Comparison of ENCODE assay signal across 8 cellular contexts in the genomic region with DNA sequence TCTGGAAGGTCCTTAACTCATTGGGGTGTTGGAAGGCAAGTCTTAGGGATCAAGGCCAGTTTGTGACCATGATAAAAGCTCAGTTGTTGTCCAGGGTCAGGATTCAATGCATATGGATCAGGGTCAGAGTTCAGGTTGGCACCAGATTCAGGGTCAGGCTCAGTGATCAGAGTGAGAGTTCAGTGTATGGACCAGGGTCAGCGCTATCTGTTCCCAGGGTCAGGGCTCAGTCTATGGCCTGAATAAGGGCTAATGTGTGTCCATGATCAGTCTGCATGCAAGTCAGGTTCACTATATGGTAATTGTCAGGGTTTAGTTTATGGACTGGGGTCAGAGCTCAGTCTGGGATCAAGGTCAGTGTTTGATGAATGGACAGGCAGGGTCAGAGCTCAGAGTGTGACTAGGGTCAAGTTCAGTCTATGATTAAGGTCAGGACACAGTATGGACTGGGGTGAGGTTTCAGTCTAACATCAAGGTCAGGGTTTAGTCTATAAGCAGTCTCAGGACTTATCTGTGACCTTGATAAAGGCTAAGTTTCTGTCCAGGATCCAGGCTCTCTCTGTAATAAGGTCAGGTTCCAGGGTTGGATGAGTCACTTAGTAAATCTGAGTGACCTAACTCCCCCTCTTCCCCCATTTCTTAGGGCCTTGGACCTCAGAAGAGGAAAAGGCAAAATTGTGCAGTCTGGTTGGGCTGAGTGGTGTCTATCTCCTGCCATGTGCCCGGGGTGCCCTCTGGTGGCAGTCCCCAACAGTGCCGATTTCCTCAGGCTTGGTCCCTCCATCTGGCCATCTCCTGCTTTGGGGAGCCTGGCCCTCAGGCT. TPM values are rescaled to one million over a fixed set of nuclear protein-coding genes. Genes with fewer than 3 reads are reported as not detected.
DNase-seq lines count a peak whose midpoint lies in the region; ATAC-seq, FAIRE-seq and TF ChIP-seq lines count a peak whose summit lies in the region.

No MANE protein-coding gene starts in this region.

- H3K9me3 ChIP-seq in SJSA1 (replicated peaks) (no peaks in the 10 kb centered on the region), parathyroid adenoma (ENCODE audit: control insufficient read depth, low read length) (no peaks in the 10 kb centered on the region), upper lobe of right lung (no peaks in the 10 kb centered on the region)

- no peak for TF ChIP-seq POLR2A in GM12891 (IDR thresholded peaks at IDR 0.05; ENCODE audit: low read depth, low read length)

- H3K4me1 ChIP-seq in SJSA1 (replicated peaks) (peaks cover 6% of the 10 kb centered on the region), parathyroid adenoma (peaks cover 16% of the 10 kb centered on the region), upper lobe of right lung (peaks cover 4% of the 10 kb centered on the region)

- H3K9ac ChIP-seq in parathyroid adenoma = no peak overlapping the region

- DNase-seq in A172 (ENCODE audit: low spot score) (peak; percentile 71), GM12891 (ENCODE audit: insufficient read length, low spot score) (peak; percentile 84), LHCN-M2 (ENCODE audit: low read depth) (peak; percentile 71), SJSA1 (ENCODE audit: low read depth in 1 of 2, low spot score in 2 of 2) (peak; percentile 70 to 79), germinal center (ENCODE audit: low spot score) (peak; percentile 78), upper lobe of right lung (peak; percentile 87)
- DNase-seq in activated gamma-delta T cell treated with anti-CD3 and anti-CD28 coated beads, Interleukin-2, amount 50 U/mL, for 16 hours (ENCODE audit: low read depth) = peak; percentile 60

- H3K27ac ChIP-seq in SJSA1 = no peak overlapping the region
- no peak overlapping the region for H3K27ac ChIP-seq in parathyroid adenoma
- no peak overlapping the region for H3K27ac ChIP-seq in upper lobe of right lung

- H3K4me3 ChIP-seq in SJSA1 = no peak overlapping the region
- no peak overlapping the region for H3K4me3 ChIP-seq in parathyroid adenoma (ENCODE audit: low read depth, low read length)
- H3K4me3 ChIP-seq in upper lobe of right lung = no peak overlapping the region

- no peak overlapping the region for H3K4me2 ChIP-seq in parathyroid adenoma (ENCODE audit: low read length)

- TF ChIP-seq CTCF in parathyroid adenoma (IDR thresholded peaks at IDR 0.05) (peak; percentile 79), upper lobe of right lung (IDR thresholded peaks at IDR 0.05) (peak; percentile 92)

- H3K79me2 ChIP-seq in parathyroid adenoma = no peaks in the 10 kb centered on the region

- H3K27me3 ChIP-seq in SJSA1 (replicated peaks) = no peaks in the 10 kb centered on the region
- no peaks in the 10 kb centered on the region for H3K27me3 ChIP-seq in parathyroid adenoma (ENCODE audit: control insufficient read depth, insufficient read depth, low read length)
- peaks cover 24% of the 10 kb centered on the region for H3K27me3 ChIP-seq in upper lobe of right lung

- ATAC-seq in upper lobe of right lung = peak; percentile 88

- H2AFZ ChIP-seq in parathyroid adenoma = no peak overlapping the region

- intact Hi-C loops in upper lobe of right lung (cut with DNase I) = loop anchor here (10.0 kb wide), 1 partner anchor 53 kb away; no protein-coding TSS in a partner anchor

- FAIRE-seq in GM12891 (lab: Jason Lieb, UNC) = peak; percentile 95

- no peaks in the 10 kb centered on the region for H3K36me3 ChIP-seq in SJSA1
- H3K36me3 ChIP-seq in parathyroid adenoma (ENCODE audit: control insufficient read depth, insufficient read depth, low read length) = no peaks in the 10 kb centered on the region
- H3K36me3 ChIP-seq in upper lobe of right lung = no peaks in the 10 kb centered on the region

TF ChIP-seq in GM12891, 5 proteins besides CTCF, POLR2A, EP300 and RAD21:
- TF ChIP-seq TAF1 (IDR thresholded peaks at IDR 0.05; ENCODE audit: low read depth, low read length) = no peak
TF ChIP-seq in GM12891: peak in this region for 0.

RNA-seq across cellular contexts. Expression of a gene that starts 23.8 kb away (rescaled TPM):
- not detected in 2 replicates for total RNA-seq in A172 (2014; rRNA removed; shearing (Covaris generic))
- not detected for polyA plus RNA-seq in GM12891 (2012; ENCODE audit: low read depth, missing spikeins)
- total RNA-seq in LHCN-M2 (2014; rRNA removed) (not detected in 2 replicates), upper lobe of right lung (not detected)
- polyA plus RNA-seq in LHCN-M2 (2012) = not detected
- not detected in 2 replicates for total RNA-seq in SJSA1 (2014; rRNA removed; shearing (Covaris generic))

RNA-seq across cellular contexts. Expression of a gene that starts 38.0 kb away (rescaled TPM):
- total RNA-seq in A172 (2014; rRNA removed; shearing (Covaris generic)) = 0.89 and 1.3 TPM in 2 replicates
- not detected for polyA plus RNA-seq in GM12891 (2012; ENCODE audit: low read depth, missing spikeins)
- total RNA-seq in LHCN-M2 (2014; rRNA removed) (not detected in 2 replicates), upper lobe of right lung (not detected)
- polyA plus RNA-seq in LHCN-M2 (2012) = not detected
- not detected in 2 replicates for total RNA-seq in SJSA1 (2014; rRNA removed; shearing (Covaris generic))
